9 cellular contexts compared by ENCODE assay signal in genomic region chr11:85595285-85595884, GRCh38. TPM values are rescaled to one million over a fixed set of nuclear protein-coding genes. Genes with fewer than 3 reads are reported as not detected.
DNase-seq lines count a peak whose midpoint lies in the region; ATAC-seq and TF ChIP-seq lines count a peak whose summit lies in the region.
"Had no signal": no experiment of that assay in that cellular context is flagged by ENCODE, and none has a peak within 500 bp of the region (broad histone marks: within the 10 kb centered on the region; RNA-seq: fewer than 3 reads in every experiment).

No MANE protein-coding gene starts in this region.

- no peaks in the 10 kb centered on the region for H3K36me3 ChIP-seq in CD4-positive, CD25-positive, alpha-beta regulatory T cell (ENCODE audit: control insufficient read depth, insufficient read depth, low read length)
- H3K36me3 ChIP-seq: SJCRH30 had no signal

- POLR2A ChIA-PET in RWPE1 (lab: Yijun Ruan, JAX; ENCODE audit: low non-redundant PET), result no interaction called here

- H3K9me3 ChIP-seq in CD4-positive, CD25-positive, alpha-beta regulatory T cell (ENCODE audit: control insufficient read depth in 2 of 2, low read length in 2 of 2), result no peaks in the 10 kb centered on the region
- H3K9me3 ChIP-seq: SJCRH30 had no signal

- H3K27me3 ChIP-seq in CD4-positive, CD25-positive, alpha-beta regulatory T cell (ENCODE audit: control insufficient read depth, insufficient read depth, low read length), result no peaks in the 10 kb centered on the region
- H3K27me3 ChIP-seq: SJCRH30 had no signal

- no peak overlapping the region for H3K4me3 ChIP-seq in CD4-positive, CD25-positive, alpha-beta regulatory T cell (ENCODE audit: low read depth, low read length)
- H3K4me3 ChIP-seq in Jurkat, Clone E6-1 (ENCODE audit: low read length), result no peak overlapping the region
- H3K4me3 ChIP-seq: SJCRH30 had no signal

- H3K36me3 Mint-ChIP-seq in CD4-positive, CD25-positive, alpha-beta regulatory T cell, result no peaks in the 10 kb centered on the region
- no peaks in the 10 kb centered on the region for H3K36me3 Mint-ChIP-seq in nephron progenitor cell (ENCODE audit: low read depth)

- no peak overlapping the region for H3K27ac ChIP-seq in CD4-positive, CD25-positive, alpha-beta regulatory T cell (ENCODE audit: insufficient read depth, low read length, poor library complexity, severe bottlenecking)
- H3K27ac ChIP-seq in RWPE1 (no peak overlapping the region), epithelial cell of prostate (no peak overlapping the region)
- H3K27ac ChIP-seq: SJCRH30 had no signal

- no peaks in the 10 kb centered on the region for H3K4me1 Mint-ChIP-seq in CD4-positive, CD25-positive, alpha-beta regulatory T cell
- no peaks in the 10 kb centered on the region for H3K4me1 Mint-ChIP-seq in nephron progenitor cell

- H3K27me3 Mint-ChIP-seq in CD4-positive, CD25-positive, alpha-beta regulatory T cell, result peaks cover 4% of the 10 kb centered on the region
- H3K27me3 Mint-ChIP-seq in nephron progenitor cell (ENCODE audit: low read depth, poor library complexity), result no peaks in the 10 kb centered on the region

- TF ChIP-seq CTCF in RWPE1 (conservative IDR thresholded peaks at IDR 0.05; ENCODE audit: low read depth) (peak; percentile 67), nephron progenitor cell (IDR thresholded peaks at IDR 0.05) (peak; percentile 66)

- CTCF ChIA-PET in RWPE1 (lab: Yijun Ruan, JAX), result interaction anchor here (0.6 to 0.8 kb wide), 4 partner anchors 18 to 824 kb away, joined by 3 to 5 read pairs (median 4); partner anchors contain the start of gene TMEM126A

- ATAC-seq in CD4-positive, CD25-positive, alpha-beta regulatory T cell (ENCODE audit: low read depth in 2 of 2), result peak in 1 of 2 donors; percentile 48
- ATAC-seq in GM18868 (IDR thresholded peaks at IDR 0.05; ENCODE audit: unreplicated experiment), result peak; percentile 77

- H3K4me3 Mint-ChIP-seq in CD4-positive, CD25-positive, alpha-beta regulatory T cell, result no peak overlapping the region
- no peak overlapping the region for H3K4me3 Mint-ChIP-seq in nephron progenitor cell

- DNase-seq in CD4-positive, CD25-positive, alpha-beta regulatory T cell, result peak in 2 of 3 donors; percentile 52 to 61
- peak; percentile 35 for DNase-seq in Jurkat, Clone E6-1 (ENCODE audit: low read depth, low spot score)
- peak; percentile 36 for DNase-seq in RWPE1 (ENCODE audit: low spot score)
- DNase-seq in epithelial cell of prostate (ENCODE audit: low read depth, low spot score), result peak; percentile 18
- no peak for DNase-seq in nephron progenitor cell
- DNase-seq in cerebellar nuclear complex (lab: John Stamatoyannopoulos, UW), result no peak
- no peak for DNase-seq in activated naive CD4-positive, alpha-beta T cell treated with anti-CD3 and anti-CD28 coated beads, Interleukin-2, amount 50 U/mL, for 16 hours

- no peaks in the 10 kb centered on the region for H3K4me1 ChIP-seq in CD4-positive, CD25-positive, alpha-beta regulatory T cell (ENCODE audit: control insufficient read depth, insufficient read depth, low read length, poor library complexity, severe bottlenecking)
- H3K4me1 ChIP-seq: SJCRH30 had no signal

- H3K27ac Mint-ChIP-seq in CD4-positive, CD25-positive, alpha-beta regulatory T cell, result no peak overlapping the region
- H3K27ac Mint-ChIP-seq in nephron progenitor cell, result no peak overlapping the region

- H3K9me3 Mint-ChIP-seq in CD4-positive, CD25-positive, alpha-beta regulatory T cell, result peaks cover 0 to 2% (median 0%) of the 10 kb centered on the region in 7 donors
- no peaks in the 10 kb centered on the region for H3K9me3 Mint-ChIP-seq in nephron progenitor cell

RNA-seq across cellular contexts. Expression of gene DLG2, which starts 31.8 kb away (rescaled TPM):
- 2.0 TPM for total RNA-seq in CD4-positive, CD25-positive, alpha-beta regulatory T cell
- 1 to 10 TPM in 1 of 4 donors, under 1 TPM in 3; 0.26 to 1.9 (median 0.93) TPM for polyA plus RNA-seq in CD4-positive, CD25-positive, alpha-beta regulatory T cell
- 1.3 TPM for polyA plus RNA-seq in Jurkat, Clone E6-1 (2012; ENCODE audit: insufficient read depth, insufficient read length)

RNA-seq across cellular contexts. Expression of gene TMEM126B, which starts 33.0 kb away (rescaled TPM):
- 21.7 TPM for total RNA-seq in CD4-positive, CD25-positive, alpha-beta regulatory T cell
- 10 to 100 TPM; 52.8 to 76.7 (median 65.6) TPM for polyA plus RNA-seq in CD4-positive, CD25-positive, alpha-beta regulatory T cell
- polyA plus RNA-seq in Jurkat, Clone E6-1 (2012; ENCODE audit: insufficient read depth, insufficient read length), result 87.5 TPM

RNA-seq across cellular contexts. Expression of gene TMEM126A, which starts 52.4 kb away (rescaled TPM):
- 22.3 TPM for total RNA-seq in CD4-positive, CD25-positive, alpha-beta regulatory T cell
- polyA plus RNA-seq in CD4-positive, CD25-positive, alpha-beta regulatory T cell, result 10 to 100 TPM; 69.2 to 78.7 (median 73.0) TPM
- polyA plus RNA-seq in Jurkat, Clone E6-1 (2012; ENCODE audit: insufficient read depth, insufficient read length), result 94.9 TPM

Comparison
In these comparisons a context has a peak if more than half of its experiments do, and no peak if none do; other contexts are left out.
1. DNase-seq: peak in CD4-positive, CD25-positive, alpha-beta regulatory T cell (2 of 3), Jurkat, Clone E6-1 (single experiment), RWPE1 (single experiment) and epithelial cell of prostate (single experiment); none in nephron progenitor cell (single experiment), cerebellar nuclear complex (0 of 2) and activated naive CD4-positive, alpha-beta T cell treated with anti-CD3 and anti-CD28 coated beads, Interleukin-2, amount 50 U/mL, for 16 hours (single experiment).